ENCODE assay signal across 1 cellular context in the genomic region with DNA sequence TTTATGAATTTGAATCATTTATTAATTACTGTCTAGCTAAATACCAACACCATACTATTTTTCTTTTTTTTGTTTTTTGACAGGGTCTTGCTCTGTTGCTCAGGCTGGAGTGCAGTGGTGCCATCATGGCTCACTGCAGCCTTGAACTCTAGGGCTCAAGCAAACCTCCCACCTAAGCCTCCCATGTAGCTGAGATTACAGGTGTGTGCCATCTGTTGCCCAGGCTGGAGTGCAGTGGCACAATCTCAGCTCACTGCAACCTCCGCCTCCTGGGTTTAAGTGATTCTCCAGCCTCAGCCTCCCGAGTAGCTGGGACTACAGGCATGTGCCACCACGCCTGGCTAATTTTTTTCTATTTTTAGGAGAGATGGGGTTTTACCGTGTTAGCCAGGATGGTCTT. TPM values are rescaled to one million over a fixed set of nuclear protein-coding genes. Genes with fewer than 3 reads are reported as not detected.
"Had no signal": no experiment of that assay in that cellular context is flagged by ENCODE, and none has a peak within 500 bp of the region (broad histone marks: within the 10 kb centered on the region; RNA-seq: fewer than 3 reads in every experiment).

No MANE protein-coding gene starts in this region.

RNA-seq across cellular contexts. Expression of a gene that starts 27.1 kb away (rescaled TPM):
- total RNA-seq: ascending aorta had no signal
